ENCODE assay signal across 13 cellular contexts in the genomic region with DNA sequence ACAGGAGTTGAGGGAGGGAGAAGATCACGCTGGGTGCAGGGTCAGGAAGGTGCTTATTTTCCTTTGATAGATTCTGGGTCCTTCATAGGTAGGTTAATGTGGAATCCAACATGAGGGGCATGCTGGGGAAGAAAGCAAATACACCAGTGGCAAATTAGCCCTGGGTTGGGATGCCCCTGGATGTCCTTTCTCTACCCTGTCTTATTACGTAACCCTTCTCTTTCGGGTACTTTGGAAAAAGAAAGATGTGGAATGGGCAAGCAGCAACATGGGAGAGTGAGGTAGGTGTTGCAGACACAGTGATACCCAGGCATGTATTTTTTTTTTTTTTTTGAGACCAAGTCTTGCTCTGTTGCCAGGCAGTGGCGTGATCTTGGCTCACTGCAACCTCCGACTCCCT. TPM values are rescaled to one million over a fixed set of nuclear protein-coding genes. Genes with fewer than 3 reads are reported as not detected.
DNase-seq lines count a peak whose midpoint lies in the region; ATAC-seq and TF ChIP-seq lines count a peak whose summit lies in the region.
"Had no signal": no experiment of that assay in that cellular context is flagged by ENCODE, and none has a peak within 500 bp of the region (broad histone marks: within the 10 kb centered on the region; RNA-seq: fewer than 3 reads in every experiment).

No MANE protein-coding gene starts in this region.

- H3K36me3 ChIP-seq in mucosa of stomach (ENCODE audit: control insufficient read depth, insufficient read depth, low read length) (no peaks in the 10 kb centered on the region), ascending aorta (peaks cover 14 to 25% of the 10 kb centered on the region in 2 donors)

- DNase-seq in stimulated activated naive CD8-positive, alpha-beta T cell treated with anti-CD3 and anti-CD28 coated beads, Interleukin-15, Interleukin-2, amounts not matched to agents 100 U/mL and 50 U/mL, for 24 hours: no peak
- no peak for DNase-seq in activated CD8-positive, alpha-beta T cell treated with anti-CD3 and anti-CD28 coated beads for 36 hours
- no peak for DNase-seq in coronary artery (ENCODE audit: low spot score)
- DNase-seq in NCI-H187 treated with DMSO at 0.1 percent for 48 hours (lab: John Stamatoyannopoulos, UW): no peak
- no peak for DNase-seq in ascending aorta (ENCODE audit: low spot score in 2 of 2)
- DNase-seq: aorta, dermis blood vessel endothelial cell, midbrain, tibial artery had no signal

- H3K4me1 ChIP-seq in mucosa of stomach (ENCODE audit: control insufficient read depth, insufficient read depth, low read length) (peaks cover 24% of the 10 kb centered on the region), ascending aorta (peaks cover 10 to 19% of the 10 kb centered on the region in 2 donors)

- no peaks in the 10 kb centered on the region for H3K27me3 Mint-ChIP-seq in stimulated activated naive CD8-positive, alpha-beta T cell treated with anti-CD3 and anti-CD28 coated beads, Interleukin-15, Interleukin-2, amounts not matched to agents 100 ng/mL and 50 ng/mL, for 24 hours
- H3K27me3 Mint-ChIP-seq in activated CD8-positive, alpha-beta T cell treated with anti-CD3 and anti-CD28 coated beads for 36 hours: no peaks in the 10 kb centered on the region

- POLR2A ChIA-PET in activated CD8-positive, alpha-beta T cell treated with anti-CD3 and anti-CD28 coated beads for 36 hours (lab: Charles Lee): interaction anchor here (0.8 to 5.9 kb wide), 7 partner anchors 9 to 37 kb away, joined by 3 to 42 read pairs (median 4); a partner anchor contains a TSS

- H3K9ac ChIP-seq in mucosa of stomach (ENCODE audit: low read length): peak overlapping the region; percentile 5
- H3K9ac ChIP-seq: BLaER1 had no signal

- H3K4me1 Mint-ChIP-seq in stimulated activated naive CD8-positive, alpha-beta T cell treated with anti-CD3 and anti-CD28 coated beads, Interleukin-15, Interleukin-2, amounts not matched to agents 100 ng/mL and 50 ng/mL, for 24 hours (ENCODE audit: low read depth): peaks cover 85% of the 10 kb centered on the region
- H3K4me1 Mint-ChIP-seq in activated CD8-positive, alpha-beta T cell treated with anti-CD3 and anti-CD28 coated beads for 36 hours (ENCODE audit: low read depth): peaks cover 79% of the 10 kb centered on the region

- TF ChIP-seq CTCF in activated CD8-positive, alpha-beta T cell treated with anti-CD3 and anti-CD28 coated beads for 36 hours (IDR thresholded peaks at IDR 0.05): no peak
- TF ChIP-seq CTCF in coronary artery (IDR thresholded peaks at IDR 0.05) (no peak), ascending aorta (IDR thresholded peaks at IDR 0.05) (no peak)

- H3K4me3 Mint-ChIP-seq in stimulated activated naive CD8-positive, alpha-beta T cell treated with anti-CD3 and anti-CD28 coated beads, Interleukin-15, Interleukin-2, amounts not matched to agents 100 ng/mL and 50 ng/mL, for 24 hours: peak overlapping the region; percentile 61
- H3K4me3 Mint-ChIP-seq in activated CD8-positive, alpha-beta T cell treated with anti-CD3 and anti-CD28 coated beads for 36 hours: peak overlapping the region; percentile 53

- no peak overlapping the region for H3K27ac ChIP-seq in coronary artery
- H3K27ac ChIP-seq in ascending aorta: no peak overlapping the region
- H3K27ac ChIP-seq: BLaER1, tibial artery had no signal

- no peaks in the 10 kb centered on the region for H3K9me3 ChIP-seq in mucosa of stomach (ENCODE audit: control insufficient read depth, low read length)
- H3K9me3 ChIP-seq in ascending aorta: no peaks in the 10 kb centered on the region
- H3K9me3 ChIP-seq: BLaER1, tibial artery had no signal

- CTCF ChIA-PET in activated CD8-positive, alpha-beta T cell treated with anti-CD3 and anti-CD28 coated beads for 36 hours (lab: Charles Lee): interaction anchor here (0.9 to 8.5 kb wide), 4 partner anchors 11 to 55 kb away, joined by 6 to 97 read pairs (median 37); a partner anchor contains a TSS

- intact Hi-C loops in activated CD8-positive, alpha-beta T cell treated with anti-CD3 and anti-CD28 coated beads for 36 hours (cut with micrococcal nuclease): no loop called here
- intact Hi-C loops in ascending aorta (cut with DNase I): no loop called here

- H3K27me3 ChIP-seq in mucosa of stomach (ENCODE audit: control insufficient read depth, insufficient read depth, low read length) (no peaks in the 10 kb centered on the region), ascending aorta (no peaks in the 10 kb centered on the region)
- H3K27me3 ChIP-seq: BLaER1, tibial artery had no signal

- H3K27ac Mint-ChIP-seq in stimulated activated naive CD8-positive, alpha-beta T cell treated with anti-CD3 and anti-CD28 coated beads, Interleukin-15, Interleukin-2, amounts not matched to agents 100 ng/mL and 50 ng/mL, for 24 hours: peak overlapping the region; percentile 88
- peak overlapping the region; percentile 96 for H3K27ac Mint-ChIP-seq in activated CD8-positive, alpha-beta T cell treated with anti-CD3 and anti-CD28 coated beads for 36 hours

- H3K4me3 ChIP-seq in mucosa of stomach (ENCODE audit: low read length): no peak overlapping the region
- H3K4me3 ChIP-seq in coronary artery: no peak overlapping the region
- no peak overlapping the region for H3K4me3 ChIP-seq in ascending aorta
- H3K4me3 ChIP-seq: BLaER1, tibial artery had no signal

- no peaks in the 10 kb centered on the region for H3K9me3 Mint-ChIP-seq in stimulated activated naive CD8-positive, alpha-beta T cell treated with anti-CD3 and anti-CD28 coated beads, Interleukin-15, Interleukin-2, amounts not matched to agents 100 ng/mL and 50 ng/mL, for 24 hours
- H3K9me3 Mint-ChIP-seq in activated CD8-positive, alpha-beta T cell treated with anti-CD3 and anti-CD28 coated beads for 36 hours: no peaks in the 10 kb centered on the region

- no peak for ATAC-seq in stimulated activated naive CD8-positive, alpha-beta T cell treated with anti-CD3 and anti-CD28 coated beads, Interleukin-15, Interleukin-2, amounts not matched to agents 100 U/mL and 50 U/mL, for 24 hours
- ATAC-seq in activated CD8-positive, alpha-beta T cell treated with anti-CD3 and anti-CD28 coated beads for 36 hours: no peak

- H3K36me3 Mint-ChIP-seq in stimulated activated naive CD8-positive, alpha-beta T cell treated with anti-CD3 and anti-CD28 coated beads, Interleukin-15, Interleukin-2, amounts not matched to agents 100 ng/mL and 50 ng/mL, for 24 hours (ENCODE audit: low read depth): peaks cover 47% of the 10 kb centered on the region
- peaks cover 58% of the 10 kb centered on the region for H3K36me3 Mint-ChIP-seq in activated CD8-positive, alpha-beta T cell treated with anti-CD3 and anti-CD28 coated beads for 36 hours (ENCODE audit: low read depth)

RNA-seq across cellular contexts. Expression of a gene that starts 9.1 kb away (rescaled TPM):
- total RNA-seq in activated CD8-positive, alpha-beta T cell treated with anti-CD3 and anti-CD28 coated beads for 36 hours: 10 to 100 TPM; 73.8 to 76.9 TPM
- 27.7 TPM for total RNA-seq in ascending aorta

RNA-seq across cellular contexts. Expression of a gene that starts 28.3 kb away (rescaled TPM):
- total RNA-seq in activated CD8-positive, alpha-beta T cell treated with anti-CD3 and anti-CD28 coated beads for 36 hours: 1 to 10 TPM; 6.7 to 6.8 TPM
- 21.9 TPM for total RNA-seq in ascending aorta

RNA-seq across cellular contexts. Expression of a gene that starts 37.3 kb away (rescaled TPM):
- total RNA-seq in activated CD8-positive, alpha-beta T cell treated with anti-CD3 and anti-CD28 coated beads for 36 hours: 10 to 100 TPM; 20.2 to 23.1 TPM
- total RNA-seq in ascending aorta: 14.4 TPM

RNA-seq across cellular contexts. Expression of a gene that starts 37.4 kb away (rescaled TPM):
- 10 to 100 TPM; 67.4 to 78.4 TPM for total RNA-seq in activated CD8-positive, alpha-beta T cell treated with anti-CD3 and anti-CD28 coated beads for 36 hours
- total RNA-seq in ascending aorta: 25.1 TPM

RNA-seq across cellular contexts. Expression of a gene that starts 37.5 kb away (rescaled TPM):
- under 1 TPM; 0.65 to 0.77 TPM for total RNA-seq in activated CD8-positive, alpha-beta T cell treated with anti-CD3 and anti-CD28 coated beads for 36 hours
- not detected for total RNA-seq in ascending aorta
- total RNA-seq: M059J had no signal
